In genomic region chr2:197089659-197090058, GRCh38 we compare ENCODE assay signal across 16 cellular contexts.
DNase-seq lines count a peak whose midpoint lies in the region; ATAC-seq and TF ChIP-seq lines count a peak whose summit lies in the region.
"Had no signal": no experiment of that assay in that cellular context is flagged by ENCODE, and none has a peak within 500 bp of the region (broad histone marks: within the 10 kb centered on the region; RNA-seq: fewer than 3 reads in every experiment).

No MANE protein-coding gene starts in this region.

- no peak overlapping the region for H3K9ac ChIP-seq in MM.1S (ENCODE audit: low read length)

- H3K9me2 ChIP-seq in MM.1S (replicated peaks; ENCODE audit: insufficient read depth, low read length), result no peaks in the 10 kb centered on the region

- ATAC-seq in naive thymus-derived CD8-positive, alpha-beta T cell, result no peak
- no peak for ATAC-seq in HG03565 (IDR thresholded peaks at IDR 0.05; ENCODE audit: unreplicated experiment)
- ATAC-seq: HCT116, right lobe of liver, WTC11 had no signal

- H3F3A ChIP-seq in MM.1S (ENCODE audit: insufficient read depth, low read length), result no peaks in the 10 kb centered on the region

- no peaks in the 10 kb centered on the region for H4K20me1 ChIP-seq in MM.1S (ENCODE audit: insufficient read depth, low read length)

- H3K9me3 ChIP-seq in A673 (ENCODE audit: low read depth, low read length, poor library complexity, severe bottlenecking) (no peaks in the 10 kb centered on the region), MM.1S (replicated peaks; ENCODE audit: insufficient read depth, low read length) (no peaks in the 10 kb centered on the region)
- H3K9me3 ChIP-seq in CD8-positive, alpha-beta memory T cell (ENCODE audit: low read length), result no peaks in the 10 kb centered on the region
- H3K9me3 ChIP-seq: right lobe of liver had no signal

- DNase-seq in A673 (ENCODE audit: low spot score) (no peak), NOMO-1 (lab: John Stamatoyannopoulos, UW; ENCODE audit: unreplicated experiment in 2 of 2) (no peak), HT-29 (ENCODE audit: low spot score) (no peak), MM.1S (no peak)
- DNase-seq in CD8-positive, alpha-beta memory T cell, result no peak
- DNase-seq in activated naive CD8-positive, alpha-beta T cell treated with anti-CD3 and anti-CD28 coated beads for 36 hours, result no peak
- DNase-seq in naive thymus-derived CD8-positive, alpha-beta T cell, result no peak
- DNase-seq: activated gamma-delta T cell treated with Interleukin-2 at 50 U/mL for 16 hours, NCI-H187 treated with DMSO at 0.1 percent for 48 hours, NCI-H524, right lobe of liver, Right ventricle myocardium superior, T-helper 2 cell had no signal

- H3K4me3 ChIP-seq in A673 (ENCODE audit: low read depth, low read length, poor library complexity, severe bottlenecking) (no peak overlapping the region), MM.1S (ENCODE audit: low read length) (no peak overlapping the region)
- H3K4me3 ChIP-seq in CD8-positive, alpha-beta memory T cell (ENCODE audit: low read length), result no peak overlapping the region
- H3K4me3 ChIP-seq: right lobe of liver had no signal

- peaks cover 3 to 92% (median 34%) of the 10 kb centered on the region in 3 donors for H3K36me3 Mint-ChIP-seq in CD8-positive, alpha-beta memory T cell
- H3K36me3 Mint-ChIP-seq in activated naive CD8-positive, alpha-beta T cell treated with anti-CD3 and anti-CD28 coated beads for 36 hours, result peaks cover 31% of the 10 kb centered on the region
- peaks cover 8 to 85% (median 36%) of the 10 kb centered on the region in 3 donors for H3K36me3 Mint-ChIP-seq in naive thymus-derived CD8-positive, alpha-beta T cell
- H3K36me3 Mint-ChIP-seq: WTC11 had no signal

- no peaks in the 10 kb centered on the region for H3K27me3 ChIP-seq in A673 (replicated peaks; ENCODE audit: insufficient read depth, low read depth, low read length, poor library complexity)
- H3K27me3 ChIP-seq in CD8-positive, alpha-beta memory T cell (ENCODE audit: insufficient read depth, low read length, poor library complexity, severe bottlenecking), result no peaks in the 10 kb centered on the region
- H3K27me3 ChIP-seq in MM.1S (replicated peaks; ENCODE audit: insufficient read depth, low read length), result no peaks in the 10 kb centered on the region
- H3K27me3 ChIP-seq: right lobe of liver had no signal

- H3K27me3 Mint-ChIP-seq in CD8-positive, alpha-beta memory T cell, result no peaks in the 10 kb centered on the region
- no peaks in the 10 kb centered on the region for H3K27me3 Mint-ChIP-seq in activated naive CD8-positive, alpha-beta T cell treated with anti-CD3 and anti-CD28 coated beads for 36 hours
- no peaks in the 10 kb centered on the region for H3K27me3 Mint-ChIP-seq in naive thymus-derived CD8-positive, alpha-beta T cell

- H3K4me3 Mint-ChIP-seq in CD8-positive, alpha-beta memory T cell, result no peak overlapping the region
- no peak overlapping the region for H3K4me3 Mint-ChIP-seq in activated naive CD8-positive, alpha-beta T cell treated with anti-CD3 and anti-CD28 coated beads for 36 hours
- no peak overlapping the region for H3K4me3 Mint-ChIP-seq in naive thymus-derived CD8-positive, alpha-beta T cell
- H3K4me3 Mint-ChIP-seq: WTC11 had no signal

- TF ChIP-seq CTCF in A673 (conservative IDR thresholded peaks at IDR 0.05; ENCODE audit: low read depth, low read length), result no peak
- no peak for TF ChIP-seq CTCF in MM.1S (IDR thresholded peaks at IDR 0.05; ENCODE audit: low read length)

- CTCF ChIA-PET in A673 (lab: Charles Lee), result no interaction called here
- CTCF ChIA-PET in CD8-positive, alpha-beta memory T cell (lab: Charles Lee), result no interaction called here

- intact Hi-C loops in A673 (cut with micrococcal nuclease; ENCODE audit: unreplicated experiment), result no loop called here

- no TSS peak for BruUV-seq in A673 (replicated peaks; lab: Mats Ljungman, UMichigan)

- H3K9me3 Mint-ChIP-seq in CD8-positive, alpha-beta memory T cell, result no peaks in the 10 kb centered on the region
- no peaks in the 10 kb centered on the region for H3K9me3 Mint-ChIP-seq in activated naive CD8-positive, alpha-beta T cell treated with anti-CD3 and anti-CD28 coated beads for 36 hours
- H3K9me3 Mint-ChIP-seq in naive thymus-derived CD8-positive, alpha-beta T cell, result no peaks in the 10 kb centered on the region
- H3K9me3 Mint-ChIP-seq: WTC11 had no signal

- peaks cover 21 to 44% (median 29%) of the 10 kb centered on the region in 3 donors for H3K4me1 Mint-ChIP-seq in CD8-positive, alpha-beta memory T cell
- H3K4me1 Mint-ChIP-seq in activated naive CD8-positive, alpha-beta T cell treated with anti-CD3 and anti-CD28 coated beads for 36 hours, result peaks cover 22% of the 10 kb centered on the region
- H3K4me1 Mint-ChIP-seq in naive thymus-derived CD8-positive, alpha-beta T cell, result peaks cover 22 to 61% (median 35%) of the 10 kb centered on the region in 4 donors

- H3K27ac ChIP-seq in A673 (ENCODE audit: low read depth, low read length, poor library complexity, severe bottlenecking) (peak overlapping the region; percentile 82), MM.1S (ENCODE audit: low read length) (no peak overlapping the region)
- no peak overlapping the region for H3K27ac ChIP-seq in CD8-positive, alpha-beta memory T cell (ENCODE audit: low read depth, low read length)
- H3K27ac ChIP-seq: right lobe of liver had no signal

- H3K36me3 ChIP-seq in A673 (ENCODE audit: insufficient read depth, low read length, poor library complexity, severe bottlenecking) (no peaks in the 10 kb centered on the region), MM.1S (replicated peaks; ENCODE audit: insufficient read depth, low read length) (no peaks in the 10 kb centered on the region)
- peaks cover 32% of the 10 kb centered on the region for H3K36me3 ChIP-seq in CD8-positive, alpha-beta memory T cell (ENCODE audit: insufficient read depth, low read length)
- H3K36me3 ChIP-seq: right lobe of liver had no signal

- POLR2A ChIA-PET in A673 (lab: Charles Lee; ENCODE audit: low non-redundant PET), result interaction anchor here (1.0 kb wide), 1 partner anchor 446 kb away, joined by 5 read pairs; no protein-coding TSS in a partner anchor
- POLR2A ChIA-PET in CD8-positive, alpha-beta memory T cell (lab: Charles Lee), result no interaction called here
- POLR2A ChIA-PET in naive thymus-derived CD8-positive, alpha-beta T cell (lab: Charles Lee), result no interaction called here

- peak overlapping the region in 6 of 8 donors; percentile 15 to 85 (median 76) for H3K27ac Mint-ChIP-seq in CD8-positive, alpha-beta memory T cell
- peak overlapping the region; percentile 74 for H3K27ac Mint-ChIP-seq in activated naive CD8-positive, alpha-beta T cell treated with anti-CD3 and anti-CD28 coated beads for 36 hours
- peak overlapping the region in 9 of 10 donors; percentile 1 to 85 (median 66) for H3K27ac Mint-ChIP-seq in naive thymus-derived CD8-positive, alpha-beta T cell
- H3K27ac Mint-ChIP-seq: WTC11 had no signal

- H3K4me2 ChIP-seq in MM.1S (ENCODE audit: low read depth, low read length), result no peak overlapping the region

- peaks cover 85% of the 10 kb centered on the region for H3K4me1 ChIP-seq in A673 (ENCODE audit: insufficient read depth, low read length, poor library complexity, severe bottlenecking)
- no peaks in the 10 kb centered on the region for H3K4me1 ChIP-seq in CD8-positive, alpha-beta memory T cell (ENCODE audit: insufficient read depth, low read length)
- H3K4me1 ChIP-seq in MM.1S (ENCODE audit: low read length), result no peaks in the 10 kb centered on the region
- H3K4me1 ChIP-seq: right lobe of liver had no signal

- H3K79me2 ChIP-seq in MM.1S (ENCODE audit: low read length), result no peaks in the 10 kb centered on the region

- no peak overlapping the region for H2AFZ ChIP-seq in MM.1S (ENCODE audit: low read length)
